7 cellular contexts compared by ENCODE assay signal in the genomic region with DNA sequence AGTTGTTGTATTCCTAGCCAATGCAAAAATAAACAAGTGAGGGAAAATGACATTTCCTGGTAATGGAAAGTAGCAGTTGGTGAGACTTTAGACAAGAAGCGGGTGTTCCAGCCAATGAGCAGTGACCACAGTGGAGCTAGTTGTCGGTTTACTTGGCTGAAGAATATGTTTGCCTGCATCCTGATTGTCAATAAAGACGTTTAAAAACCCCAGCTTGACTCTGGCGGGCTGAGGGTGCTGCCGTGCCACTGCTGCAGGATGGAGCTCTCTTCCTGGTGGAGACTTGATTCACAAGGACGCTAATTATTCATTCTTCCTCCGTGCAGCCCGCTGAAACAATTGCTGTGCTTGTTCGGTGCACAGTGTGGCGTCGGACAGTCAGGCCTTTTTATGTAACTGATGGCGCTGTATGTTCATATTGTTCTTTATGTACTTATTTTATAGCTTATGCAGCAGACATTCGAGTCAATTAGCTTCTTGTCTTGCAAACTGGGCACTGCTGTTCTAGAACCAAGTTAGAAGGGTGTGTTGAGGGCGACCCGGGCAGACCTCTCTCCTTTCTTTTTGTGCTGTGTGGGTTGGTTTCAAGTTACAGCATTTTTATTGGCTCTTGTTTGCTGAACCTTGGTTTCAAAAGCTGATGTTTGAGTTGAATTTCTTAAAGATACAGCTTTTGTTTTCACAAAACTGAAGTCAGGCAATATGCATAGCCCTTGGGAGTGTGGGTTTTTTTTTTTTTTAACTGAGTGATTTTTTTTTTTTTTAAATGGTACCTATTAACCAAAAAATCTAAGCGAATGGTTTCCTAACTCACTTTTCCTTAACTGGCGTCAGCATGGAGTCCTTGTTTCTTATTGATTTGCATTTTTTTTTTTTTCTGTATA.
A peak's percentile ranks its signal among the peaks of the same experiment; 100 is the strongest.
DNase-seq lines count a peak whose midpoint lies in the region; ATAC-seq, FAIRE-seq and TF ChIP-seq lines count a peak whose summit lies in the region.

No MANE protein-coding gene starts in this region.

- peak; percentile 18 for DNase-seq in GM10266 (ENCODE audit: extremely low spot score)
- peak; percentile 69 for DNase-seq in PC-3
- peak; percentile 91 for DNase-seq in medulla oblongata (ENCODE audit: extremely low spot score)
- DNase-seq in upper lobe of right lung = no peak
- no peak for DNase-seq in NCI-H226

- H4K20me1 ChIP-seq in PC-3 (ENCODE audit: low read length) = no peaks in the 10 kb centered on the region

- peaks cover 74% of the 10 kb centered on the region for H3K79me2 ChIP-seq in PC-3 (ENCODE audit: low read length)

- no peaks in the 10 kb centered on the region for H3K27me3 ChIP-seq in PC-3 (ENCODE audit: low read length)
- no peaks in the 10 kb centered on the region for H3K27me3 ChIP-seq in upper lobe of right lung

- CTCF ChIA-PET in PC-3 (lab: Charles Lee) = interaction anchor here (0.7 to 1.7 kb wide), 3 partner anchors 14 to 228 kb away, joined by 3 to 5 read pairs (median 5); no protein-coding TSS in a partner anchor

- no TSS peak for BruUV-seq in PC-3 (replicated peaks; lab: Mats Ljungman, UMichigan)

- H3K9me3 ChIP-seq in PC-3 (ENCODE audit: low read length) (peaks cover 9% of the 10 kb centered on the region; the same call in 1 of the 2 replicates), upper lobe of right lung (no peaks in the 10 kb centered on the region)

- H3K36me3 ChIP-seq in PC-3 (ENCODE audit: low read depth, low read length) (peaks cover 17% of the 10 kb centered on the region; the same call in 1 of the 2 replicates), upper lobe of right lung (no peaks in the 10 kb centered on the region)

- peak; percentile 77 for ATAC-seq in HG02938 (IDR thresholded peaks at IDR 0.05; ENCODE audit: unreplicated experiment)
- peak; percentile 77 for ATAC-seq in PC-3
- ATAC-seq in upper lobe of right lung = peak; percentile 76

- no peaks in the 10 kb centered on the region for H3K9me2 ChIP-seq in PC-3 (replicated peaks; ENCODE audit: low read length)

- H3K27ac ChIP-seq in PC-3 (ENCODE audit: low read length) = peak overlapping the region; percentile 68
- H3K27ac ChIP-seq in upper lobe of right lung = peak overlapping the region; percentile 71

- TF ChIP-seq CTCF in GM10266 (IDR thresholded peaks at IDR 0.05; ENCODE audit: control insufficient read depth, insufficient read depth, low read depth, missing control alignments) = no peak
- TF ChIP-seq CTCF in PC-3 (conservative IDR thresholded peaks at IDR 0.05; ENCODE audit: low read depth, low read length) = no peak
- TF ChIP-seq CTCF in upper lobe of right lung (IDR thresholded peaks at IDR 0.05) = no peak

- peak; percentile 87 for FAIRE-seq in endometrium (lab: Jason Lieb, UNC)

- no peaks in the 10 kb centered on the region for H3F3A ChIP-seq in PC-3 (ENCODE audit: low read length, unreplicated experiment)

- intact Hi-C loops in PC-3 (cut with micrococcal nuclease) = no loop called here
- intact Hi-C loops in upper lobe of right lung (cut with DNase I) = no loop called here

- peak overlapping the region; percentile 74 for H3K4me3 ChIP-seq in PC-3 (ENCODE audit: low read length)
- peak overlapping the region; percentile 47 for H3K4me3 ChIP-seq in upper lobe of right lung

- POLR2A ChIA-PET in PC-3 (lab: Charles Lee; ENCODE audit: unreplicated experiment) = interaction anchor here (0.6 kb wide), 4 partner anchors 33 to 1166 kb away, joined by 3 to 11 read pairs (median 4); no protein-coding TSS in a partner anchor

- H3K4me2 ChIP-seq in PC-3 (ENCODE audit: low read length) = peak overlapping the region; percentile 85

- H3K4me1 ChIP-seq in PC-3 (ENCODE audit: insufficient read depth, low read length) (peaks cover 37% of the 10 kb centered on the region), upper lobe of right lung (peaks cover 32% of the 10 kb centered on the region)

- H3K9ac ChIP-seq in PC-3 (ENCODE audit: low read length) = peak overlapping the region; percentile 42

- peak overlapping the region; percentile 63 for H2AFZ ChIP-seq in PC-3 (ENCODE audit: low read length)

Comparison
In these comparisons a context has a peak if more than half of its experiments do, and no peak if none do; other contexts are left out.
1. DNase-seq: peak in GM10266 (single experiment), PC-3 (single experiment) and medulla oblongata (single experiment); none in upper lobe of right lung (single experiment) and NCI-H226 (single experiment).
2. Peak in every context shown above with its lines, with median percentiles within 50 percentile points of each other: ATAC-seq.